ENCODE assay signal across 16 cellular contexts in the genomic region with DNA sequence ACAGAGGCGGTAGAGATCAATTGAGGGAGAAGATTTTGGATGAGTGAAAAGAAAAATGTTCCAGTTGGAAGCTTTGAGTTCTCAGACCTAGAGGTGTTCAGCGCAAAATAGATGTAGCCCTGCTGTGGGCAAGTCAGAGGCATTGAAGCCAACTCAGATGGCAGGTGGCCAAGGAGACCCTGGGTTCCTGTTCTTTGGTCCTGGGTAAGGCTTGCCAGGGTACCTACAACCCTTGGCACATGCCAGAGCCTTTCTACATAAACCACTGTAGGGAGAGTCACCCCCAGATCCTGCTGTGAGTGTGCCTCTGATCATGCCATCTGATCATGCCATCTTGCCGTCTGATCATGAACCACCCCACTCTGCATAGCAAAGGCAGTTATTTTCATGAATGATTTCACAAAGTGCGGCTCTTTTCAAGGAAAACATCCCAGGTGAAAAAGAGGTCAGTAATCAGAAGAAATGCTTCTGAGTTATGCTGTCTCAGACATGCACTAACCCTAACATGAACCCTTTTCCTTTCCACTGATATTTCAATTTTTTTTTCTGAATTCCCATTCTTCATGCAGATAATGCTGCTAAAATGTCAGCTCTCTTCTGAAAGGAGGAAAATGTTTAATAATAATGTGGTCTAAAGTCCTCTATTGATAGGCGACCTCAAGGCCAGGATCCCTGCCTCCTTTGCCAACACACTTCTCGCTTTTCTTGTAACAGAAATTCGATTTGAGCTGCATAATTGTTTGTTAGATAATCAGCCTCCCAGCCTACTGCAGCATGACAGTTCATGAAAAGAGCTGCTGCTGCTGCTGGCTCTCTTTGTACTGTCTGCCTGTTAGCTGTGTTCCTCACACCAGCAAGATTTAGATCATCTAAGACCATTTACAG.
"Had no signal": no experiment of that assay in that cellular context is flagged by ENCODE, and none has a peak within 500 bp of the region (broad histone marks: within the 10 kb centered on the region; RNA-seq: fewer than 3 reads in every experiment).

No MANE protein-coding gene starts in this region.

- H3K4me3 ChIP-seq: skin epidermis, upper lobe of left lung had no signal

- H3K27me3 Mint-ChIP-seq: activated naive CD4-positive, alpha-beta T cell treated with anti-CD3 and anti-CD28 coated beads, Interleukin-2, amount 10 ng/mL, durations not matched to agents 7 days and 5 days; dendritic cell treated with granulocyte-macrophage colony-stimulating factor and Interleukin-4, amounts not matched to agents 40 ng/mL and 50 ng/mL, for 4 days had no signal

- H3K27ac ChIP-seq: epithelial cell of prostate, skin epidermis, upper lobe of left lung, WERI-Rb-1 had no signal

- H3K9me3 ChIP-seq: upper lobe of left lung had no signal

- H3K4me3 Mint-ChIP-seq: activated naive CD4-positive, alpha-beta T cell treated with anti-CD3 and anti-CD28 coated beads, Interleukin-2, amount 10 ng/mL, durations not matched to agents 7 days and 5 days; brain; dendritic cell treated with granulocyte-macrophage colony-stimulating factor and Interleukin-4, amounts not matched to agents 40 ng/mL and 50 ng/mL, for 4 days; nephron progenitor cell; T-helper 1 cell treated with Interleukin-12 subunit alpha and Interleukin-12 subunit beta and Interleukin-4 antibody, amounts not matched to agents 30 μg/mL and 1 μg/mL, for 36 hours had no signal

- H3K9me3 Mint-ChIP-seq: activated naive CD4-positive, alpha-beta T cell treated with anti-CD3 and anti-CD28 coated beads, Interleukin-2, amount 10 ng/mL, durations not matched to agents 7 days and 5 days; dendritic cell treated with granulocyte-macrophage colony-stimulating factor and Interleukin-4, amounts not matched to agents 40 ng/mL and 50 ng/mL, for 4 days; nephron progenitor cell; T-helper 1 cell treated with Interleukin-12 subunit alpha and Interleukin-12 subunit beta and Interleukin-4 antibody, amounts not matched to agents 30 μg/mL and 1 μg/mL, for 36 hours had no signal

- H3K27me3 ChIP-seq: upper lobe of left lung had no signal

- DNase-seq: activated CD4-positive, alpha-beta T cell treated with anti-CD3 and anti-CD28 coated beads, Interleukin-2, amount 50 U/mL, for 48 hours; activated naive CD4-positive, alpha-beta T cell treated with anti-CD3 and anti-CD28 coated beads, Interleukin-2, amount 10 ng/mL, durations not matched to agents 7 days and 5 days; effector memory CD4-positive, alpha-beta T cell; foreskin melanocyte; left colon; nephron progenitor cell; stimulated activated CD4-positive, alpha-beta T cell treated with anti-CD3 and anti-CD28 coated beads, Interleukin-15, amount 100 ng/mL, for 24 hours; stimulated activated CD4-positive, alpha-beta T cell treated with anti-CD3 and anti-CD28 coated beads, Interleukin-4, amount 100 ng/mL, for 24 hours; stimulated activated naive CD4-positive, alpha-beta T cell; upper lobe of left lung; WERI-Rb-1 had no signal

- ATAC-seq: left colon had no signal
